In the genomic region with DNA sequence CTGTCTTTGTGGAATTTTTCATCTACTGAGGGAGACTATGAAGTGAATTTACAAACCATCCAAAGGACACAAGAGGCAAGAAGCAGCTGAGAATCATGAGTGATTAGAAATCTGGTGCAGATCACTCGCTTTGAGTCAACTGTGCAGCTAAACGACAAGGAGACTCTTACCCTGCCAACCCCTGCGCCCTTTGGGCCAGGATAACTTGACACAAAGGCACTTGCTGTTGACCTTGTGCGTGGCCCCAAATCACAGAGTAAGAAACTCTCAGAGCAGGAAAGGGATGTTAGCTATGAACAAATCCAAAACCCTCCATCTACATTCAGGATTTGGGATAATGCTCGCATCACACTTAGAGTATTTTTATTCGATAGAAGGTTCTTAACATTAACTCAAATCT, we compare ENCODE assay signal across 19 cellular contexts. TPM values are rescaled to one million over a fixed set of nuclear protein-coding genes. Genes with fewer than 3 reads are reported as not detected.
DNase-seq lines count a peak whose midpoint lies in the region; TF ChIP-seq lines count a peak whose summit lies in the region.
"Had no signal": no experiment of that assay in that cellular context is flagged by ENCODE, and none has a peak within 500 bp of the region (broad histone marks: within the 10 kb centered on the region; RNA-seq: fewer than 3 reads in every experiment).

No MANE protein-coding gene starts in this region.

- no peaks in the 10 kb centered on the region for H4K20me1 ChIP-seq in GM23248 (ENCODE audit: insufficient read depth)

- in situ Hi-C loops in GM23248 (cut with MboI), result no loop called here

- H3K4me2 ChIP-seq in GM23248 (ENCODE audit: unreplicated experiment), result peak overlapping the region; percentile 98

- H3K27me3 ChIP-seq in GM23248 (replicated peaks; ENCODE audit: insufficient read depth) (peaks cover 30% of the 10 kb centered on the region), muscle layer of colon (ENCODE audit: control insufficient read depth in 1 of 2, insufficient read depth in 2 of 2, low read length in 2 of 2) (no peaks in the 10 kb centered on the region)

- CTCF ChIA-PET in activated CD4-positive, alpha-beta memory T cell treated with anti-CD3 and anti-CD28 coated beads, Interleukin-2, amount 10 ng/mL, durations not matched to agents 7 days and 5 days (lab: Charles Lee), result interaction anchor here (0.8 to 7.1 kb wide), 19 partner anchors 9 to 412 kb away, joined by 3 to 125 read pairs (median 8); a partner anchor contains a TSS

- H3K36me3 ChIP-seq in GM23248 (ENCODE audit: low read depth) (no peaks in the 10 kb centered on the region), muscle layer of colon (ENCODE audit: insufficient read depth, low read length) (no peaks in the 10 kb centered on the region)
- H3K36me3 ChIP-seq: gastrocnemius medialis, left lung had no signal

- H3K4me3 Mint-ChIP-seq in brain, result peak overlapping the region in 2 of 5 experiments; percentile 1 to 84
- no peak overlapping the region for H3K4me3 Mint-ChIP-seq in activated CD4-positive, alpha-beta memory T cell treated with anti-CD3 and anti-CD28 coated beads, Interleukin-2, amount 10 ng/mL, durations not matched to agents 7 days and 5 days

- peak overlapping the region; percentile 76 for H3K9ac ChIP-seq in GM23248
- no peak overlapping the region for H3K9ac ChIP-seq in muscle layer of colon (ENCODE audit: low read length)

- no peak for TF ChIP-seq CTCF in brain (conservative IDR thresholded peaks at IDR 0.05)

- H3K27ac ChIP-seq in GM23248 (peak overlapping the region; percentile 46; the same call in 1 of the 2 replicates), muscle layer of colon (ENCODE audit: low read depth, low read length) (peak overlapping the region; percentile 27), temporal lobe (ENCODE audit: low read depth, low read length) (peak overlapping the region; percentile 63)

- DNase-seq in GM23248, result no peak
- DNase-seq in activated CD8-positive, alpha-beta memory T cell treated with anti-CD3 and anti-CD28 coated beads for 24 hours, result no peak
- no peak for DNase-seq in activated CD4-positive, alpha-beta memory T cell treated with anti-CD3 and anti-CD28 coated beads, Interleukin-2, amount 10 ng/mL, durations not matched to agents 7 days and 5 days
- DNase-seq in activated CD4-positive, CD25-positive, alpha-beta regulatory T cell treated with anti-CD3 and anti-CD28 coated beads, Interleukin-2, amount 50 U/mL, for 72 hours, result no peak
- DNase-seq: activated CD4-positive, alpha-beta T cell treated with anti-CD3 and anti-CD28 coated beads, Interleukin-2, amount 50 U/mL, for 4 hours; activated naive CD4-positive, alpha-beta T cell treated with Interleukin-2 at 50 U/mL for 16 hours; Caco-2; gastrocnemius medialis; left lung; MM.1S; naive B cell; NCI-H226; NK-92 treated with Interleukin-12 subunit alpha and Interleukin-12 subunit beta, amount 100 ng/mL, for 24 hours; posterior cingulate gyrus; RPMI8226; stimulated activated CD4-positive, alpha-beta T cell treated with anti-CD3 and anti-CD28 coated beads, Interleukin-4, amount 100 ng/mL, for 4 hours had no signal

- H3K9me3 ChIP-seq in GM23248 (ENCODE audit: low read depth), result no peaks in the 10 kb centered on the region
- no peaks in the 10 kb centered on the region for H3K9me3 ChIP-seq in muscle layer of colon (ENCODE audit: low read length)
- H3K9me3 ChIP-seq: Caco-2, gastrocnemius medialis, left lung had no signal

- peaks cover 8% of the 10 kb centered on the region for H3F3A ChIP-seq in GM23248 (ENCODE audit: insufficient read depth)

- peaks cover 4% of the 10 kb centered on the region for H3K27me3 Mint-ChIP-seq in brain
- H3K27me3 Mint-ChIP-seq in activated CD4-positive, alpha-beta memory T cell treated with anti-CD3 and anti-CD28 coated beads, Interleukin-2, amount 10 ng/mL, durations not matched to agents 7 days and 5 days, result peaks cover 9% of the 10 kb centered on the region

- peaks cover 0 to 3% (median 0%) of the 10 kb centered on the region in 5 experiments for H3K9me3 Mint-ChIP-seq in brain
- H3K9me3 Mint-ChIP-seq in activated CD4-positive, alpha-beta memory T cell treated with anti-CD3 and anti-CD28 coated beads, Interleukin-2, amount 10 ng/mL, durations not matched to agents 7 days and 5 days, result no peaks in the 10 kb centered on the region
- H3K9me3 Mint-ChIP-seq: naive B cell had no signal

- no peaks in the 10 kb centered on the region for H3K4me1 Mint-ChIP-seq in brain
- H3K4me1 Mint-ChIP-seq in activated CD4-positive, alpha-beta memory T cell treated with anti-CD3 and anti-CD28 coated beads, Interleukin-2, amount 10 ng/mL, durations not matched to agents 7 days and 5 days, result peaks cover 10% of the 10 kb centered on the region

- H3K36me3 Mint-ChIP-seq in brain, result no peaks in the 10 kb centered on the region
- H3K36me3 Mint-ChIP-seq in activated CD4-positive, alpha-beta memory T cell treated with anti-CD3 and anti-CD28 coated beads, Interleukin-2, amount 10 ng/mL, durations not matched to agents 7 days and 5 days (ENCODE audit: low read depth), result no peaks in the 10 kb centered on the region
- H3K36me3 Mint-ChIP-seq: naive B cell had no signal

- H3K27ac Mint-ChIP-seq in brain, result peak overlapping the region in 4 of 5 experiments; percentile 8 to 97 (median 54)
- H3K27ac Mint-ChIP-seq in activated CD4-positive, alpha-beta memory T cell treated with anti-CD3 and anti-CD28 coated beads, Interleukin-2, amount 10 ng/mL, durations not matched to agents 7 days and 5 days, result no peak overlapping the region
- H3K27ac Mint-ChIP-seq: naive B cell had no signal

- no peaks in the 10 kb centered on the region for H3K9me2 ChIP-seq in GM23248 (ENCODE audit: insufficient read depth)

- no peaks in the 10 kb centered on the region for H3K4me1 ChIP-seq in GM23248 (ENCODE audit: insufficient read depth)
- H3K4me1 ChIP-seq in muscle layer of colon (ENCODE audit: insufficient read depth, low read length), result no peaks in the 10 kb centered on the region
- H3K4me1 ChIP-seq: left lung had no signal

- WGBS in GM23248 (ENCODE audit: low coverage in 1 of 2, low lambda C conversion rate in 2 of 2, missing lambda C conversion rate in 2 of 2), 2 experiments, result 57 to 63% methylated on average over 6 of the region's 6 CpGs

- H2AFZ ChIP-seq in GM23248, result peak overlapping the region; percentile 97

- H3K4me3 ChIP-seq in GM23248 (peak overlapping the region; percentile 87), muscle layer of colon (ENCODE audit: low read depth in 1 of 2, low read length in 2 of 2) (no peak overlapping the region)
- H3K4me3 ChIP-seq: left lung had no signal

- no peaks in the 10 kb centered on the region for H3K79me2 ChIP-seq in GM23248 (ENCODE audit: insufficient read depth)

- POLR2A ChIA-PET in activated CD4-positive, alpha-beta memory T cell treated with anti-CD3 and anti-CD28 coated beads, Interleukin-2, amount 10 ng/mL, durations not matched to agents 7 days and 5 days (lab: Charles Lee), result interaction anchor here (0.7 to 4.6 kb wide), 8 partner anchors 8 to 396 kb away, joined by 3 to 34 read pairs (median 4); a partner anchor contains a TSS

RNA-seq across cellular contexts. Expression of a gene that starts 11.5 kb away (rescaled TPM):
- total RNA-seq in GM23248 (2014; rRNA removed; shearing (Covaris generic)), result 1.0 and 2.1 TPM in 2 replicates
- 6.2 and 6.3 TPM in 2 replicates for polyA plus RNA-seq in GM23248 (2016; fragmentation: Nextera tagmentation; extraction: Ambion mirVana)
- 3.1 TPM for polyA plus RNA-seq in brain (ENCODE audit: insufficient read depth, low read depth, low replicate concordance)
- total RNA-seq in temporal lobe, result 14.3 TPM
- total RNA-seq in activated CD4-positive, alpha-beta memory T cell treated with anti-CD3 and anti-CD28 coated beads, Interleukin-2, amount 10 ng/mL, durations not matched to agents 7 days and 5 days, result 10 to 100 TPM; 26.8 to 28.6 TPM
